ENCODE assay signal across 18 cellular contexts in the genomic region with DNA sequence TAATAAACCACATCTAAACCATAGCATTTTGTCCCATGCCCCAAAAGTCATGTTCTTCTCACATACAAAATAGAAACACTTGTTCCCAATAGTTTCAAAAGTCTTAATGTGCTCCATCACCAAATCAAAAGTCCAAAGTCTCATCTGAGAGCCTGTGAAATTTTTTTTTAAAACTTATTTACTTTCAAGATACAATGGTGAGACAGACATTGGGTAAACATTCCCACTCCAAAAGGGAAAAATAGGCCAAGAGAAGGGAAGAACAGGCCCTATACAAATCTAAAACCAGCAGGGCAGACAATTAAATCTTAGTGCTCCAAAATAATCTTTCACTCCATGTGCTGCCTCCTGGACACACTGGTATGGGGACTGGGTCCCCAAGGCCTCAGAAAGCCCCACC.
DNase-seq lines count a peak whose midpoint lies in the region; ATAC-seq, FAIRE-seq and TF ChIP-seq lines count a peak whose summit lies in the region.
"Had no signal": no experiment of that assay in that cellular context is flagged by ENCODE, and none has a peak within 500 bp of the region (broad histone marks: within the 10 kb centered on the region; RNA-seq: fewer than 3 reads in every experiment).

No MANE protein-coding gene starts in this region.

- no peaks in the 10 kb centered on the region for H3K36me3 ChIP-seq in CD8-positive, alpha-beta T cell (ENCODE audit: insufficient read depth, low read length)
- H3K36me3 ChIP-seq in body of pancreas (replicated peaks in 1 of 2; ENCODE audit: insufficient read depth in 1 of 2, low read depth in 2 of 2) (no peaks in the 10 kb centered on the region), pancreas (no peaks in the 10 kb centered on the region)
- H3K36me3 ChIP-seq: BE2C had no signal

- peak overlapping the region; percentile 66 for H3K27ac Mint-ChIP-seq in CD8-positive, alpha-beta T cell
- no peak overlapping the region for H3K27ac Mint-ChIP-seq in WTC11

- no peaks in the 10 kb centered on the region for H3K9me3 ChIP-seq in CD8-positive, alpha-beta T cell (ENCODE audit: low read length)
- H3K9me3 ChIP-seq in body of pancreas, result no peaks in the 10 kb centered on the region
- no peaks in the 10 kb centered on the region for H3K9me3 ChIP-seq in pancreas
- H3K9me3 ChIP-seq: BE2C had no signal

- POLR2A ChIA-PET in CD8-positive, alpha-beta T cell (lab: Charles Lee), result no interaction called here
- POLR2A ChIA-PET in WTC11 (lab: Charles Lee), result no interaction called here

- H3K27me3 Mint-ChIP-seq in CD8-positive, alpha-beta T cell (ENCODE audit: low read depth), result no peaks in the 10 kb centered on the region
- H3K27me3 Mint-ChIP-seq in WTC11 (ENCODE audit: low read depth), result no peaks in the 10 kb centered on the region
- H3K27me3 Mint-ChIP-seq: CD8-positive, alpha-beta memory T cell; IgD-negative memory B cell had no signal

- TF ChIP-seq POLR2A in body of pancreas (IDR thresholded peaks at IDR 0.05), result no peak

- peaks cover 30% of the 10 kb centered on the region for H3K4me1 Mint-ChIP-seq in CD8-positive, alpha-beta T cell (ENCODE audit: low read depth)
- peaks cover 7% of the 10 kb centered on the region; the same call in 1 of the 2 replicates for H3K4me1 Mint-ChIP-seq in WTC11

- CTCF ChIA-PET in CD8-positive, alpha-beta T cell (lab: Charles Lee), result no interaction called here
- CTCF ChIA-PET in WTC11 (lab: Charles Lee), result interaction anchor here (1.1 kb wide), 1 partner anchor 94 kb away, joined by 3 read pairs; no protein-coding TSS in a partner anchor

- no peak overlapping the region for H3K4me3 ChIP-seq in CD8-positive, alpha-beta T cell (ENCODE audit: low read depth, low read length)
- no peak overlapping the region for H3K4me3 ChIP-seq in body of pancreas
- no peak overlapping the region for H3K4me3 ChIP-seq in pancreas

- H3K27ac ChIP-seq in 22Rv1 (peak overlapping the region; percentile 49), body of pancreas (peak overlapping the region; percentile 63 to 66 (median 65)), pancreas (peak overlapping the region in 3 of 4 donors; percentile 2 to 82 (median 78))
- H3K27ac ChIP-seq in CD8-positive, alpha-beta T cell (ENCODE audit: low read depth, low read length), result no peak overlapping the region
- H3K27ac ChIP-seq: C4-2B, KMS-11 had no signal

- peaks cover 11% of the 10 kb centered on the region for H3K9me3 Mint-ChIP-seq in CD8-positive, alpha-beta T cell
- peaks cover 14% of the 10 kb centered on the region for H3K9me3 Mint-ChIP-seq in WTC11

- peaks cover 72% of the 10 kb centered on the region for H3K36me3 Mint-ChIP-seq in CD8-positive, alpha-beta T cell
- peaks cover 5% of the 10 kb centered on the region; the same call in 1 of the 2 replicates for H3K36me3 Mint-ChIP-seq in WTC11

- H3K4me3 Mint-ChIP-seq in CD8-positive, alpha-beta T cell, result no peak overlapping the region
- H3K4me3 Mint-ChIP-seq in WTC11, result no peak overlapping the region
- H3K4me3 Mint-ChIP-seq: CD8-positive, alpha-beta memory T cell had no signal

- H3K4me1 ChIP-seq in CD8-positive, alpha-beta T cell (ENCODE audit: insufficient read depth, low read length), result no peaks in the 10 kb centered on the region
- H3K4me1 ChIP-seq in body of pancreas, result peaks cover 68% of the 10 kb centered on the region
- peaks cover 26 to 48% (median 46%) of the 10 kb centered on the region in 3 donors for H3K4me1 ChIP-seq in pancreas
- H3K4me1 ChIP-seq: BE2C had no signal

- FAIRE-seq in pancreas (lab: Jason Lieb, UNC), result no peak
- FAIRE-seq: A204.1, GM12892, GM19239 had no signal

- intact Hi-C loops in CD8-positive, alpha-beta T cell (cut with DNase I, micrococcal nuclease), result no loop called here
- intact Hi-C loops in body of pancreas (cut with DNase I), result no loop called here
- intact Hi-C loops in pancreas (cut with DNase I), result no loop called here

- no peak for ATAC-seq in CD8-positive, alpha-beta T cell
- ATAC-seq in body of pancreas (peak; percentile 80), pancreas (peak; percentile 76 to 83 (median 82)), WTC11 (no peak), GM19463 (IDR thresholded peaks at IDR 0.05; ENCODE audit: unreplicated experiment) (no peak)

- TF ChIP-seq CTCF in 22Rv1 (IDR thresholded peaks at IDR 0.05) (no peak), body of pancreas (IDR thresholded peaks at IDR 0.05) (no peak), pancreas (IDR thresholded peaks at IDR 0.05) (no peak), WTC11 (IDR thresholded peaks at IDR 0.05) (no peak)
- no peak for TF ChIP-seq CTCF in CD8-positive, alpha-beta T cell (IDR thresholded peaks at IDR 0.05)

- no peaks in the 10 kb centered on the region for H3K27me3 ChIP-seq in CD8-positive, alpha-beta T cell (ENCODE audit: insufficient read depth, low read length)
- no peaks in the 10 kb centered on the region for H3K27me3 ChIP-seq in body of pancreas
- no peaks in the 10 kb centered on the region for H3K27me3 ChIP-seq in pancreas
- H3K27me3 ChIP-seq: BE2C had no signal

- DNase-seq in CD8-positive, alpha-beta T cell, result no peak
- DNase-seq in body of pancreas (peak in 1 of 4 donors; percentile 21), pancreas (no peak), WTC11 (ENCODE audit: low spot score) (no peak)
- DNase-seq in stimulated activated CD4-positive, alpha-beta T cell treated with anti-CD3 and anti-CD28 coated beads, Interleukin-2, amount 100 ng/mL, for 24 hours, result no peak
- DNase-seq: BE2C; Caco-2; CD8-positive, alpha-beta memory T cell; DND-41; GDM1 had no signal

TF ChIP-seq in WTC11, 78 proteins besides CTCF, POLR2A, EP300 and RAD21:
- no peak for TF ChIP-seq PRRX2 (CRISPR knock-in tag; IDR thresholded peaks at IDR 0.05)
- TF ChIP-seq IRF2 (CRISPR knock-in tag; IDR thresholded peaks at IDR 0.05; ENCODE audit: borderline replicate concordance, low read depth), result no peak
- TF ChIP-seq EMX1 (CRISPR knock-in tag; IDR thresholded peaks at IDR 0.05), result no peak
- TF ChIP-seq GABPB1 (CRISPR knock-in tag; IDR thresholded peaks at IDR 0.05), result no peak
- TF ChIP-seq ZNF396 (CRISPR knock-in tag; IDR thresholded peaks at IDR 0.05; ENCODE audit: borderline replicate concordance), result no peak
- TF ChIP-seq ZNF232 (CRISPR knock-in tag; IDR thresholded peaks at IDR 0.05), result no peak
- no peak for TF ChIP-seq ZNF423 (CRISPR knock-in tag; IDR thresholded peaks at IDR 0.05)
- no peak for TF ChIP-seq NR2C2 (CRISPR knock-in tag; IDR thresholded peaks at IDR 0.05)
- TF ChIP-seq CREM (CRISPR knock-in tag; IDR thresholded peaks at IDR 0.05), result no peak
- no peak for TF ChIP-seq JUN (CRISPR knock-in tag; IDR thresholded peaks at IDR 0.05)
- TF ChIP-seq, protein P1, sequence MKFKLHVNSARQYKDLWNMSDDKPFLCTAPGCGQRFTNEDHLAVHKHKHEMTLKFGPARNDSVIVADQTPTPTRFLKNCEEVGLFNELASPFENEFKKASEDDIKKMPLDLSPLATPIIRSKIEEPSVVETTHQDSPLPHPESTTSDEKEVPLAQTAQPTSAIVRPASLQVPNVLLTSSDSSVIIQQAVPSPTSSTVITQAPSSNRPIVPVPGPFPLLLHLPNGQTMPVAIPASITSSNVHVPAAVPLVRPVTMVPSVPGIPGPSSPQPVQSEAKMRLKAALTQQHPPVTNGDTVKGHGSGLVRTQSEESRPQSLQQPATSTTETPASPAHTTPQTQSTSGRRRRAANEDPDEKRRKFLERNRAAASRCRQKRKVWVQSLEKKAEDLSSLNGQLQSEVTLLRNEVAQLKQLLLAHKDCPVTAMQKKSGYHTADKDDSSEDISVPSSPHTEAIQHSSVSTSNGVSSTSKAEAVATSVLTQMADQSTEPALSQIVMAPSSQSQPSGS (CRISPR knock-in tag; IDR thresholded peaks at IDR 0.05; ENCODE audit: borderline replicate concordance, low read depth), result no peak
- no peak for TF ChIP-seq TCF7 (CRISPR knock-in tag; IDR thresholded peaks at IDR 0.05; ENCODE audit: low read depth)
- no peak for TF ChIP-seq FOXK1 (CRISPR knock-in tag; IDR thresholded peaks at IDR 0.05)
- TF ChIP-seq, protein P2, sequence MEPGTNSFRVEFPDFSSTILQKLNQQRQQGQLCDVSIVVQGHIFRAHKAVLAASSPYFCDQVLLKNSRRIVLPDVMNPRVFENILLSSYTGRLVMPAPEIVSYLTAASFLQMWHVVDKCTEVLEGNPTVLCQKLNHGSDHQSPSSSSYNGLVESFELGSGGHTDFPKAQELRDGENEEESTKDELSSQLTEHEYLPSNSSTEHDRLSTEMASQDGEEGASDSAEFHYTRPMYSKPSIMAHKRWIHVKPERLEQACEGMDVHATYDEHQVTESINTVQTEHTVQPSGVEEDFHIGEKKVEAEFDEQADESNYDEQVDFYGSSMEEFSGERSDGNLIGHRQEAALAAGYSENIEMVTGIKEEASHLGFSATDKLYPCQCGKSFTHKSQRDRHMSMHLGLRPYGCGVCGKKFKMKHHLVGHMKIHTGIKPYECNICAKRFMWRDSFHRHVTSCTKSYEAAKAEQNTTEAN (CRISPR knock-in tag; IDR thresholded peaks at IDR 0.05), result no peak

Comparison
In these comparisons a context has a peak if more than half of its experiments do, and no peak if none do; other contexts are left out.
1. ATAC-seq: peak in body of pancreas (single experiment) and pancreas (4 of 4); none in CD8-positive, alpha-beta T cell (single experiment), WTC11 (single experiment) and GM19463 (single experiment).